23 cellular contexts compared by ENCODE assay signal in genomic region chr11:100927579-100927978, GRCh38.
DNase-seq lines count a peak whose midpoint lies in the region; ATAC-seq, FAIRE-seq and TF ChIP-seq lines count a peak whose summit lies in the region.
"Had no signal": no experiment of that assay in that cellular context is flagged by ENCODE, and none has a peak within 500 bp of the region (broad histone marks: within the 10 kb centered on the region; RNA-seq: fewer than 3 reads in every experiment).

No MANE protein-coding gene starts in this region.

- intact Hi-C loops in Right ventricle myocardium inferior (cut with DNase I): loop anchor here (5.0 kb wide), 1 partner anchor 70 kb away; no protein-coding TSS in a partner anchor

- ATAC-seq in Right ventricle myocardium inferior (no peak), GM21367 (IDR thresholded peaks at IDR 0.05; ENCODE audit: unreplicated experiment) (no peak)

- TF ChIP-seq CTCF in cardiac muscle cell (IDR thresholded peaks at IDR 0.05; ENCODE audit: low read depth, low read length) (no peak), mesothelial cell of epicardium (IDR thresholded peaks at IDR 0.05; ENCODE audit: unreplicated experiment) (no peak)

- H3K27me3 Mint-ChIP-seq in mesothelial cell of epicardium (ENCODE audit: low read depth): no peaks in the 10 kb centered on the region
- H3K27me3 Mint-ChIP-seq: CD8-positive, alpha-beta memory T cell had no signal

- no peaks in the 10 kb centered on the region for H3K9me3 Mint-ChIP-seq in mesothelial cell of epicardium
- H3K9me3 Mint-ChIP-seq: CD8-positive, alpha-beta memory T cell had no signal

- no peaks in the 10 kb centered on the region for H3K36me3 Mint-ChIP-seq in mesothelial cell of epicardium
- H3K36me3 Mint-ChIP-seq: CD8-positive, alpha-beta memory T cell had no signal

- H3K9me3 ChIP-seq in cardiac muscle cell (ENCODE audit: low read depth) (no peaks in the 10 kb centered on the region), SJSA1 (replicated peaks) (no peaks in the 10 kb centered on the region)
- H3K9me3 ChIP-seq: BLaER1 treated with 17β-estradiol and CSF1 and Interleukin-3, amounts not matched to agents 10 nM and 100 nM had no signal

- no peak overlapping the region for H3K4me3 Mint-ChIP-seq in mesothelial cell of epicardium
- H3K4me3 Mint-ChIP-seq: CD8-positive, alpha-beta memory T cell had no signal

- H3K27ac ChIP-seq in cardiac muscle cell (no peak overlapping the region), SJSA1 (peak overlapping the region; percentile 68)
- H3K27ac ChIP-seq: BLaER1 treated with 17β-estradiol and CSF1 and Interleukin-3, amounts not matched to agents 10 nM and 100 nM; GM23248; SK-N-MC had no signal

- FAIRE-seq in urothelium cell line (lab: Jason Lieb, UNC): no peak
- FAIRE-seq: A204.1, GM12891, GM18507 had no signal

- H3K4me1 Mint-ChIP-seq in mesothelial cell of epicardium: peaks cover 18% of the 10 kb centered on the region
- H3K4me1 Mint-ChIP-seq: CD8-positive, alpha-beta memory T cell had no signal

- no peak overlapping the region for H3K4me3 ChIP-seq in cardiac muscle cell
- H3K4me3 ChIP-seq in SJSA1: no peak overlapping the region
- H3K4me3 ChIP-seq: BLaER1 treated with 17β-estradiol and CSF1 and Interleukin-3, amounts not matched to agents 10 nM and 100 nM; GM23248; SK-N-MC had no signal

- H3K36me3 ChIP-seq in cardiac muscle cell (peaks cover under 1% of the 10 kb centered on the region), SJSA1 (no peaks in the 10 kb centered on the region)
- H3K36me3 ChIP-seq: BLaER1 treated with 17β-estradiol and CSF1 and Interleukin-3, amounts not matched to agents 10 nM and 100 nM had no signal

- peaks cover 13% of the 10 kb centered on the region for H3K4me1 ChIP-seq in cardiac muscle cell (ENCODE audit: low read depth)
- peaks cover 47% of the 10 kb centered on the region for H3K4me1 ChIP-seq in SJSA1 (replicated peaks)

- peak overlapping the region; percentile 10 for H3K27ac Mint-ChIP-seq in mesothelial cell of epicardium
- H3K27ac Mint-ChIP-seq: CD8-positive, alpha-beta memory T cell had no signal

- H3K27me3 ChIP-seq in cardiac muscle cell (no peaks in the 10 kb centered on the region), SJSA1 (replicated peaks) (no peaks in the 10 kb centered on the region)
- H3K27me3 ChIP-seq: BLaER1 treated with 17β-estradiol and CSF1 and Interleukin-3, amounts not matched to agents 10 nM and 100 nM had no signal

- DNase-seq in cardiac muscle cell (ENCODE audit: low read depth in 1 of 2, low spot score in 1 of 2) (peak; percentile 8 to 13), Right ventricle myocardium inferior (ENCODE audit: missing footprints) (no peak), SJSA1 (ENCODE audit: low read depth in 1 of 2, low spot score in 2 of 2) (peak in 1 of 2 experiments; percentile 23), mesothelial cell of epicardium (ENCODE audit: low spot score in 2 of 2, unreplicated experiment in 2 of 2) (no peak), urothelium cell line (ENCODE audit: low spot score) (peak; percentile 6), DMS 273 (lab: John Stamatoyannopoulos, UW; ENCODE audit: unreplicated experiment) (no peak), medulla oblongata (ENCODE audit: extremely low spot score) (no peak)
- DNase-seq: CD8-positive, alpha-beta memory T cell; GF-D8; GM23248; KG1; NCI-H1092 treated with DMSO at 0.1 percent for 48 hours; NCI-H1694 treated with DMSO at 0.1 percent for 48 hours; NCI-H2171; NCI-H446; NCI-H69; OCI-M1 had no signal

Comparison
In these comparisons a context has a peak if more than half of its experiments do, and no peak if none do; other contexts are left out.
1. DNase-seq: peak in cardiac muscle cell (2 of 2) and urothelium cell line (single experiment); none in Right ventricle myocardium inferior (single experiment), mesothelial cell of epicardium (0 of 2), DMS 273 (single experiment) and medulla oblongata (single experiment).